Comparison of ENCODE assay signal across 1 cellular context in genomic region chr18:12242658-12243260, GRCh38.
A peak's percentile ranks its signal among the peaks of the same experiment; 100 is the strongest.
TF ChIP-seq lines count a peak whose summit lies in the region.

No MANE protein-coding gene starts in this region.

TF ChIP-seq in HepG2, 621 proteins besides CTCF, POLR2A, EP300 and RAD21:
- no peak for TF ChIP-seq IRX3 (CRISPR knock-in tag; IDR thresholded peaks at IDR 0.05; ENCODE audit: borderline replicate concordance, low read depth)
- TF ChIP-seq HNRNPK (IDR thresholded peaks at IDR 0.05; ENCODE audit: low read depth, low read length, poor library complexity, severe bottlenecking), result peak; percentile 68
TF ChIP-seq in HepG2: peak in this region for 1.
